In the genomic region with DNA sequence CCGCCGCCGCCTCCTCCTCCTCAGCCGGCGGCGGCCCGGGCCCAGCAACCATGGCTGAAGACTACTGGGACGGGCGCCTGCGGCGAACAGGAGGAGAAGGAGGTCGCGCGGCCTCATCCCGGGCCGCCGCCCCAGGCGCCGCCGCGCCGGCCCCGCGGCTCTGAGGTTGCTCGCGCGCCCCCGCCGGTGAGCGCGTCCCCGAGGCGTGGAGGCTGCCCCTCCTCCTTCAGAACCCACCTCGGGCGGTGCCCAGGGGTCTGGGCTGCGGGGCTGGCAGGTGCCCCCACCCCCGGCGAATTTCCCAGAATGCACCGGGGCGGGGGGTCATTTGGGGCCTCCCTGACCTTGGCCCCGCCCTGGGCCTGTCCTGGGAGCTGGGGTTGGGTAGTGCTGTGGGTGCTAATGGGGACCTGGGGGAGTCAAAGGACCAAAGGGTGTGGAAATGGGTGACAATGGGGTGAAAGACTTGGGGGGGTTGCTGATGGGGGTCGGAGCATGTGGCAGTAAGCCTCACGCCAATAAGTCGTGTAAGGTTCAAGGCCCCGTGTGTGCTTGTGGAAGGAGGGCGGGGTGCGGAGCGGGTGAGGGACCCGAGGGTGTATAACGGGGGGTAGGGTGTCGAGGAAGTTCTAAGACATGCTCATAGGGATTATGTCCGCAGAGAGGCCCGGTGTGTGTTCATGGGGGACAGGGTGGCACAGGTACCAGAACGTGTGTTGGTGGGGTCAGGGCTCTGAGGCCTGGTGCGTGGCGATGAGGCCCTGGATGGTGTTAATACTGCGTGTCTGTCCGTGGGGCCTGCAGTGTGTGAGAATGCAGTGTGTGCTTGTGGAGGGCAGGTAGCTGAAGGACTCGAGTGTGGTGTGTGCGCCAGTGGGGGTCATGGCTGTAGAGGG, we compare ENCODE assay signal across 8 cellular contexts. TPM values are rescaled to one million over a fixed set of nuclear protein-coding genes. Genes with fewer than 3 reads are reported as not detected.
DNase-seq lines count a peak whose midpoint lies in the region; ATAC-seq and TF ChIP-seq lines count a peak whose summit lies in the region.

No MANE protein-coding gene starts in this region.

- H3K27me3 ChIP-seq in esophagus squamous epithelium = no peaks in the 10 kb centered on the region

- TF ChIP-seq CTCF in LNCaP clone FGC (IDR thresholded peaks at IDR 0.05; ENCODE audit: control insufficient read depth, extremely low read depth, insufficient read depth) (no peak), esophagus squamous epithelium (IDR thresholded peaks at IDR 0.05) (no peak), neural crest cell (conservative IDR thresholded peaks at IDR 0.05) (no peak), type B pancreatic cell (conservative IDR thresholded peaks at IDR 0.05) (no peak)

- peak overlapping the region; percentile 48 for H3K27ac Mint-ChIP-seq in neural crest cell (ENCODE audit: unreplicated experiment)
- H3K27ac Mint-ChIP-seq in type B pancreatic cell = peak overlapping the region; percentile 90

- no peak for ATAC-seq in HG03045 (IDR thresholded peaks at IDR 0.05; ENCODE audit: unreplicated experiment)

- H3K9me3 Mint-ChIP-seq in neural crest cell = no peaks in the 10 kb centered on the region
- H3K9me3 Mint-ChIP-seq in type B pancreatic cell = no peaks in the 10 kb centered on the region

- DNase-seq in EL (peak; percentile 12), LNCaP clone FGC (ENCODE audit: low read depth) (no peak), activated T-cell treated with anti-CD3 and anti-CD28 coated beads for 48 hours (ENCODE audit: low read depth) (peak; percentile 39), esophagus squamous epithelium (lab: John Stamatoyannopoulos, UW) (no peak), neural crest cell (ENCODE audit: low read depth, low spot score) (peak; percentile 38), type B pancreatic cell (ENCODE audit: extremely low spot score, unreplicated experiment) (peak; percentile 76), SW 1271 (lab: John Stamatoyannopoulos, UW) (no peak)

- H3K4me1 Mint-ChIP-seq in neural crest cell = peaks cover 56% of the 10 kb centered on the region
- peaks cover 36% of the 10 kb centered on the region for H3K4me1 Mint-ChIP-seq in type B pancreatic cell (ENCODE audit: unreplicated experiment)

- H3K9me3 ChIP-seq in esophagus squamous epithelium = no peaks in the 10 kb centered on the region

- 0 to 58% methylated on average over 8 to 19 of the region's 60 CpGs for WGBS in esophagus squamous epithelium, 2 donors

- H3K27me3 Mint-ChIP-seq in neural crest cell (ENCODE audit: low read depth) (peaks cover 9% of the 10 kb centered on the region), type B pancreatic cell (no peaks in the 10 kb centered on the region)

- H3K36me3 ChIP-seq in esophagus squamous epithelium = peaks cover 22 to 37% (median 28%) of the 10 kb centered on the region in 3 donors

- peaks cover 14 to 40% (median 16%) of the 10 kb centered on the region in 3 donors for H3K4me1 ChIP-seq in esophagus squamous epithelium

- H3K4me3 Mint-ChIP-seq in neural crest cell (peak overlapping the region; percentile 92), type B pancreatic cell (peak overlapping the region; percentile 92)

- peak in 1 of 4 donors; percentile 4 for TF ChIP-seq POLR2A in esophagus squamous epithelium (IDR thresholded peaks at IDR 0.05)

- peak overlapping the region; percentile 96 to 99 (median 98) for H3K27ac ChIP-seq in esophagus squamous epithelium

- H3K4me3 ChIP-seq in LNCaP clone FGC (ENCODE audit: low read depth, low read length) = peak overlapping the region; percentile 81
- peak overlapping the region; percentile 61 to 91 (median 88) for H3K4me3 ChIP-seq in esophagus squamous epithelium

- intact Hi-C loops in esophagus squamous epithelium (cut with DNase I) = no loop called here

- peaks cover 16% of the 10 kb centered on the region for H3K36me3 Mint-ChIP-seq in neural crest cell (ENCODE audit: low read depth)
- peaks cover 28% of the 10 kb centered on the region for H3K36me3 Mint-ChIP-seq in type B pancreatic cell

RNA-seq across cellular contexts. Expression of a gene that starts 0.7 kb away (rescaled TPM):
- total RNA-seq in esophagus squamous epithelium = 100 to 1,000 TPM in 2 of 4 donors, 10 to 100 TPM in 2; 78.1 to 115 (median 99.4) TPM
- total RNA-seq in neural crest cell = 281 and 289 TPM in 2 replicates
- 206 and 234 TPM in 2 replicates for total RNA-seq in type B pancreatic cell (ENCODE audit: low replicate concordance)

RNA-seq across cellular contexts. Expression of a gene that starts 13.6 kb away (rescaled TPM):
- total RNA-seq in esophagus squamous epithelium (10 to 100 TPM in 3 of 4 donors, 1 to 10 TPM in 1; 6.6 to 26.9 (median 21.3) TPM), neural crest cell (232 and 245 TPM in 2 replicates), type B pancreatic cell (ENCODE audit: low replicate concordance) (84.2 and 189 TPM in 2 replicates)

RNA-seq across cellular contexts. Expression of a gene that starts 25.5 kb away (rescaled TPM):
- total RNA-seq in esophagus squamous epithelium (100 to 1,000 TPM; 126 to 238 (median 153) TPM), neural crest cell (484 and 498 TPM in 2 replicates), type B pancreatic cell (ENCODE audit: low replicate concordance) (314 and 384 TPM in 2 replicates)

Comparison
In these comparisons a context has a peak if more than half of its experiments do, and no peak if none do; other contexts are left out.
1. DNase-seq: peak in EL (single experiment), activated T-cell treated with anti-CD3 and anti-CD28 coated beads for 48 hours (single experiment), neural crest cell (single experiment) and type B pancreatic cell (single experiment); none in LNCaP clone FGC (single experiment), esophagus squamous epithelium (single experiment) and SW 1271 (0 of 2).